11 cellular contexts compared by ENCODE assay signal in genomic region chr6:14589192-14589591, GRCh38.
"Had no signal": no experiment of that assay in that cellular context is flagged by ENCODE, and none has a peak within 500 bp of the region (broad histone marks: within the 10 kb centered on the region; RNA-seq: fewer than 3 reads in every experiment).

No MANE protein-coding gene starts in this region.

- H3K27ac ChIP-seq: GM23248 had no signal

- H3K9ac ChIP-seq: GM23248 had no signal

- ATAC-seq: GM23338, HCT116 had no signal

- H3K4me2 ChIP-seq: GM23338 had no signal

- H2AFZ ChIP-seq: GM23248, GM23338 had no signal

- H3K9me3 ChIP-seq: HAP-1 had no signal

- H3K4me1 ChIP-seq: HAP-1 had no signal

- H3K36me3 ChIP-seq: HAP-1 had no signal

- FAIRE-seq: H1, H54 had no signal

- DNase-seq: GM23248, GOT3, H7, H9, HCEC 1CT, HFFc6 had no signal

- H3K4me3 ChIP-seq: GM23248, GM23338, HAP-1 had no signal
